Comparison of ENCODE assay signal across 19 cellular contexts in the genomic region with DNA sequence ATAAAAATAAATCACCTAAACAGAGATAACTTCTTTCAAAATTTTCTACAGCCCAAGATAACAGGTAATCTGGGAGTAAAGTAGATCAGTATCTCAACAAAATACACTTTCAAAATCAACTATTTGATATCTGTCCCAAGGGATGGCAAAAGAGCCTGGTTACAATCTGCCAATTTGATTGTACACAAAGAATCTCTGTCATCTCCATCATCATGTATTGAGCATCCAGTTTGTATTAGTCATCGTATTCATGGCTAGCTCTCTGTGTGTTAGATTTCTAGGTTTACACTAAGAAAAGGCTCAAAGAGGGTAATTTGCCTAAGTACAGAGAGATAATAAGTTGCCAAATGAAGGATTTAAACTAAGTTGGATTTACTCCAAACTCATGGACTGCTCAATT.
"Had no signal": no experiment of that assay in that cellular context is flagged by ENCODE, and none has a peak within 500 bp of the region (broad histone marks: within the 10 kb centered on the region; RNA-seq: fewer than 3 reads in every experiment).

No MANE protein-coding gene starts in this region.

- DNase-seq: cortex of kidney; dorsolateral prefrontal cortex; effector CD4-positive, alpha-beta T cell; left ventricle myocardium superior; lower lobe of right lung; natural killer cell; occipital lobe; ovary; posterior cingulate gyrus; psoas muscle; right cardiac atrium; sigmoid colon; stimulated activated CD4-positive, alpha-beta T cell treated with anti-CD3 and anti-CD28 coated beads, Interleukin-4, amount 100 ng/mL, for 4 hours; stimulated activated naive CD8-positive, alpha-beta T cell treated with anti-CD3 and anti-CD28 coated beads, Interleukin-15, Interleukin-2, amounts not matched to agents 100 U/mL and 50 U/mL, for 24 hours; substantia nigra; testis; tibial artery had no signal

- ATAC-seq: left ventricle myocardium superior; lower lobe of right lung; natural killer cell; psoas muscle; right cardiac atrium; stimulated activated memory B cell treated with anti-CD40 and anti-IgM and Interleukin-4, amounts not matched to agents 10 μg/mL and 1 μg/mL and 100 μg/mL, for 72 hours; stimulated activated naive CD8-positive, alpha-beta T cell treated with anti-CD3 and anti-CD28 coated beads, Interleukin-15, Interleukin-2, amounts not matched to agents 100 U/mL and 50 U/mL, for 24 hours had no signal

- H3K4me1 Mint-ChIP-seq: natural killer cell; stimulated activated memory B cell treated with anti-CD40 and anti-IgM and Interleukin-4, amounts not matched to agents 10 μg/mL and 1 μg/mL and 100 μg/mL, for 72 hours had no signal

- H3K36me3 Mint-ChIP-seq: natural killer cell; stimulated activated memory B cell treated with anti-CD40 and anti-IgM and Interleukin-4, amounts not matched to agents 10 μg/mL and 1 μg/mL and 100 μg/mL, for 72 hours; type B pancreatic cell had no signal

- H3K27ac Mint-ChIP-seq: natural killer cell; stimulated activated memory B cell treated with anti-CD40 and anti-IgM and Interleukin-4, amounts not matched to agents 10 μg/mL and 1 μg/mL and 100 μg/mL, for 72 hours; type B pancreatic cell had no signal

- H3K4me3 Mint-ChIP-seq: natural killer cell; stimulated activated memory B cell treated with anti-CD40 and anti-IgM and Interleukin-4, amounts not matched to agents 10 μg/mL and 1 μg/mL and 100 μg/mL, for 72 hours; type B pancreatic cell had no signal

- H3K9me3 Mint-ChIP-seq: type B pancreatic cell had no signal

- H3K27me3 Mint-ChIP-seq: stimulated activated memory B cell treated with anti-CD40 and anti-IgM and Interleukin-4, amounts not matched to agents 10 μg/mL and 1 μg/mL and 100 μg/mL, for 72 hours; type B pancreatic cell had no signal
